Comparison of ENCODE assay signal across 24 cellular contexts in genomic region chr9:35703906-35704672, GRCh38. TPM values are rescaled to one million over a fixed set of nuclear protein-coding genes. Genes with fewer than 3 reads are reported as not detected.
DNase-seq lines count a peak whose midpoint lies in the region; ATAC-seq, FAIRE-seq and TF ChIP-seq lines count a peak whose summit lies in the region.
"Had no signal": no experiment of that assay in that cellular context is flagged by ENCODE, and none has a peak within 500 bp of the region (broad histone marks: within the 10 kb centered on the region; RNA-seq: fewer than 3 reads in every experiment).

No MANE protein-coding gene starts in this region.

- H3K27ac Mint-ChIP-seq in Caco-2 (ENCODE audit: unreplicated experiment) = no peak overlapping the region
- H3K27ac Mint-ChIP-seq in activated CD8-positive, alpha-beta T cell treated with anti-CD3 and anti-CD28 coated beads for 36 hours = no peak overlapping the region
- H3K27ac Mint-ChIP-seq: activated CD4-positive, alpha-beta memory T cell treated with anti-CD3 and anti-CD28 coated beads, Interleukin-2, amount 10 ng/mL, durations not matched to agents 7 days and 5 days; mesothelial cell of epicardium had no signal

- no peak overlapping the region for H3K4me3 ChIP-seq in Caco-2 (ENCODE audit: low read depth, low read length)
- H3K4me3 ChIP-seq in bronchial epithelial cell (ENCODE audit: low read depth, low read length) = no peak overlapping the region
- H3K4me3 ChIP-seq in right cardiac atrium (ENCODE audit: low read length) = no peak overlapping the region
- no peak overlapping the region for H3K4me3 ChIP-seq in gastrocnemius medialis
- H3K4me3 ChIP-seq: adrenal gland, cardiac muscle cell, GM12878, ovary had no signal

- H3K4me1 ChIP-seq in Caco-2 = no peaks in the 10 kb centered on the region
- H3K4me1 ChIP-seq in right cardiac atrium (ENCODE audit: control insufficient read depth, insufficient read depth, low read length) = no peaks in the 10 kb centered on the region
- H3K4me1 ChIP-seq in gastrocnemius medialis = no peaks in the 10 kb centered on the region

- 88% methylated on average over 26 of the region's 26 CpGs for WGBS in right cardiac atrium

- peaks cover 53% of the 10 kb centered on the region for H3K36me3 Mint-ChIP-seq in Caco-2 (ENCODE audit: insufficient read depth, unreplicated experiment)
- peaks cover 43% of the 10 kb centered on the region for H3K36me3 Mint-ChIP-seq in activated CD8-positive, alpha-beta T cell treated with anti-CD3 and anti-CD28 coated beads for 36 hours (ENCODE audit: low read depth)

- in situ Hi-C loops in gastrocnemius medialis (cut with MboI; ENCODE audit: low sequenced_read_pairs in 4 of 4) = no loop called here

- H3K27me3 ChIP-seq in Caco-2 (replicated peaks; ENCODE audit: control insufficient read depth, insufficient read depth, low read length) (no peaks in the 10 kb centered on the region), bronchial epithelial cell (ENCODE audit: control insufficient read depth, insufficient read depth, low read length) (no peaks in the 10 kb centered on the region), right cardiac atrium (ENCODE audit: control insufficient read depth, insufficient read depth) (no peaks in the 10 kb centered on the region), gastrocnemius medialis (no peaks in the 10 kb centered on the region)
- H3K27me3 ChIP-seq: adrenal gland, cardiac muscle cell, ovary had no signal

- H3K27me3 Mint-ChIP-seq in Caco-2 (ENCODE audit: insufficient read depth, unreplicated experiment) = no peaks in the 10 kb centered on the region
- no peaks in the 10 kb centered on the region for H3K27me3 Mint-ChIP-seq in activated CD8-positive, alpha-beta T cell treated with anti-CD3 and anti-CD28 coated beads for 36 hours
- H3K27me3 Mint-ChIP-seq: activated CD4-positive, alpha-beta memory T cell treated with anti-CD3 and anti-CD28 coated beads, Interleukin-2, amount 10 ng/mL, durations not matched to agents 7 days and 5 days; naive thymus-derived CD8-positive, alpha-beta T cell had no signal

- TF ChIP-seq CTCF in Caco-2 (IDR thresholded peaks at IDR 0.05; ENCODE audit: insufficient read depth in 1 of 2, low read depth in 1 of 2, low read length in 1 of 2, severe bottlenecking in 1 of 2, unreplicated experiment in 1 of 2) (no peak), bronchial epithelial cell (IDR thresholded peaks at IDR 0.05; ENCODE audit: insufficient read depth, low read length, severe bottlenecking) (no peak), gastrocnemius medialis (IDR thresholded peaks at IDR 0.05 in 4 of 5, conservative IDR thresholded peaks at IDR 0.05 in 1 of 5) (no peak)
- no peak for TF ChIP-seq CTCF in activated CD8-positive, alpha-beta T cell treated with anti-CD3 and anti-CD28 coated beads for 36 hours (IDR thresholded peaks at IDR 0.05)

- H3K9me3 ChIP-seq in Caco-2 (no peaks in the 10 kb centered on the region), right cardiac atrium (ENCODE audit: control insufficient read depth, low read length) (no peaks in the 10 kb centered on the region), gastrocnemius medialis (no peaks in the 10 kb centered on the region)
- H3K9me3 ChIP-seq: adrenal gland, ovary had no signal

- H3K27ac ChIP-seq in right cardiac atrium (ENCODE audit: low read length) (no peak overlapping the region), gastrocnemius medialis (no peak overlapping the region)
- H3K27ac ChIP-seq: cardiac muscle cell, KMS-11, ovary had no signal

- intact Hi-C loops in Caco-2 (cut with micrococcal nuclease; ENCODE audit: unreplicated experiment) = no loop called here
- intact Hi-C loops in right cardiac atrium (cut with DNase I) = no loop called here
- intact Hi-C loops in activated CD8-positive, alpha-beta T cell treated with anti-CD3 and anti-CD28 coated beads for 36 hours (cut with micrococcal nuclease) = no loop called here
- intact Hi-C loops in gastrocnemius medialis (cut with DNase I; ENCODE audit: low total_unique reads) = no loop called here

- H3K4me3 Mint-ChIP-seq in Caco-2 (ENCODE audit: unreplicated experiment) = no peak overlapping the region
- no peak overlapping the region for H3K4me3 Mint-ChIP-seq in activated CD8-positive, alpha-beta T cell treated with anti-CD3 and anti-CD28 coated beads for 36 hours
- H3K4me3 Mint-ChIP-seq: activated CD4-positive, alpha-beta memory T cell treated with anti-CD3 and anti-CD28 coated beads, Interleukin-2, amount 10 ng/mL, durations not matched to agents 7 days and 5 days; mesothelial cell of epicardium; naive thymus-derived CD8-positive, alpha-beta T cell had no signal

- CTCF ChIA-PET in Caco-2 (lab: Charles Lee) = interaction anchor here (1.5 to 1.7 kb wide), 2 partner anchors 43 to 46 kb away, joined by 3 to 5 read pairs; partner anchors contain the start of genes CCDC107 and RMRP
- CTCF ChIA-PET in activated CD8-positive, alpha-beta T cell treated with anti-CD3 and anti-CD28 coated beads for 36 hours (lab: Charles Lee) = interaction anchor here (1.0 to 15.2 kb wide), 2 partner anchors 8 to 12 kb away, joined by 3 to 121 read pairs; no protein-coding TSS in a partner anchor

- TSS peak; percentile 34 for BruUV-seq in Caco-2 (replicated peaks; lab: Mats Ljungman, UMichigan)

- H3K4me1 Mint-ChIP-seq in Caco-2 (ENCODE audit: low read depth, unreplicated experiment) = no peaks in the 10 kb centered on the region
- no peaks in the 10 kb centered on the region for H3K4me1 Mint-ChIP-seq in activated CD8-positive, alpha-beta T cell treated with anti-CD3 and anti-CD28 coated beads for 36 hours (ENCODE audit: low read depth)
- H3K4me1 Mint-ChIP-seq: activated CD4-positive, alpha-beta memory T cell treated with anti-CD3 and anti-CD28 coated beads, Interleukin-2, amount 10 ng/mL, durations not matched to agents 7 days and 5 days; mesothelial cell of epicardium had no signal

- peak; percentile 50 for FAIRE-seq in bronchial epithelial cell (lab: Jason Lieb, UNC)
- FAIRE-seq: GM12878 had no signal

- H3K36me3 ChIP-seq in Caco-2 (ENCODE audit: control insufficient read depth, insufficient read depth, low read length) = peaks cover 8% of the 10 kb centered on the region
- peaks cover 66% of the 10 kb centered on the region for H3K36me3 ChIP-seq in bronchial epithelial cell (ENCODE audit: control insufficient read depth, insufficient read depth, low read length)
- peaks cover 17 to 100% of the 10 kb centered on the region in 2 donors for H3K36me3 ChIP-seq in gastrocnemius medialis
- H3K36me3 ChIP-seq: ovary had no signal

- POLR2A ChIA-PET in Caco-2 (lab: Charles Lee) = no interaction called here
- POLR2A ChIA-PET in activated CD8-positive, alpha-beta T cell treated with anti-CD3 and anti-CD28 coated beads for 36 hours (lab: Charles Lee) = interaction anchor here (0.8 kb wide), 1 partner anchor 9 kb away, joined by 6 read pairs; no protein-coding TSS in a partner anchor

- DNase-seq in Caco-2 (no peak), bronchial epithelial cell (ENCODE audit: low read depth) (no peak), right cardiac atrium (peak in 2 of 3 donors; percentile 72 to 84), gastrocnemius medialis (no peak)
- no peak for DNase-seq in activated naive CD4-positive, alpha-beta T cell (lab: John Stamatoyannopoulos, UW)
- no peak for DNase-seq in activated CD8-positive, alpha-beta T cell treated with anti-CD3 and anti-CD28 coated beads for 36 hours
- DNase-seq: activated CD4-positive, alpha-beta memory T cell treated with anti-CD3 and anti-CD28 coated beads, Interleukin-2, amount 10 ng/mL, durations not matched to agents 7 days and 5 days; activated CD4-positive, CD25-positive, alpha-beta regulatory T cell; activated gamma-delta T cell treated with Interleukin-2 at 50 U/mL for 16 hours; activated T-cell treated with anti-CD3 and anti-CD28 coated beads for 4 hours; adrenal gland; dermis blood vessel endothelial cell; DMS79 treated with DMSO at 0.1 percent for 48 hours; MV-4-11; naive thymus-derived CD8-positive, alpha-beta T cell; NCI-H1694 treated with DMSO at 0.1 percent for 48 hours; NCI-H2227 treated with DMSO at 0.1 percent for 48 hours; NCI-H774 had no signal

- no peak for TF ChIP-seq POLR2A in gastrocnemius medialis (IDR thresholded peaks at IDR 0.05)

- no peaks in the 10 kb centered on the region for H3K9me3 Mint-ChIP-seq in Caco-2 (ENCODE audit: unreplicated experiment)
- no peaks in the 10 kb centered on the region for H3K9me3 Mint-ChIP-seq in activated CD8-positive, alpha-beta T cell treated with anti-CD3 and anti-CD28 coated beads for 36 hours
- H3K9me3 Mint-ChIP-seq: activated CD4-positive, alpha-beta memory T cell treated with anti-CD3 and anti-CD28 coated beads, Interleukin-2, amount 10 ng/mL, durations not matched to agents 7 days and 5 days; mesothelial cell of epicardium; naive thymus-derived CD8-positive, alpha-beta T cell had no signal

- ATAC-seq in right cardiac atrium (peak; percentile 13 to 37), gastrocnemius medialis (no peak)
- no peak for ATAC-seq in activated CD8-positive, alpha-beta T cell treated with anti-CD3 and anti-CD28 coated beads for 36 hours
- ATAC-seq: GM12878; naive thymus-derived CD8-positive, alpha-beta T cell had no signal

RNA-seq across cellular contexts. Expression of gene TPM2, which starts 14.4 kb away (rescaled TPM):
- total RNA-seq in Caco-2 (2022) (21.8 and 26.5 TPM in 2 replicates), bronchial epithelial cell (46.1 and 57.7 TPM in 2 replicates), right cardiac atrium (100 to 1,000 TPM; 573 to 840 (median 738) TPM), gastrocnemius medialis (1,000 to 10,000 TPM; 6,121 to 7,913 (median 7,020) TPM)
- 2,123 TPM for polyA plus RNA-seq in right cardiac atrium
- 1 to 10 TPM; 4.8 to 5.3 TPM for total RNA-seq in activated CD8-positive, alpha-beta T cell treated with anti-CD3 and anti-CD28 coated beads for 36 hours

RNA-seq across cellular contexts. Expression of gene TLN1, which starts 27.9 kb away (rescaled TPM):
- 147 and 165 TPM in 2 replicates for total RNA-seq in Caco-2 (2022)
- 71.0 and 79.0 TPM in 2 replicates for total RNA-seq in bronchial epithelial cell
- total RNA-seq in right cardiac atrium = 100 to 1,000 TPM; 263 to 375 (median 298) TPM
- polyA plus RNA-seq in right cardiac atrium = 171 TPM
- 100 to 1,000 TPM; 212 to 219 TPM for total RNA-seq in activated CD8-positive, alpha-beta T cell treated with anti-CD3 and anti-CD28 coated beads for 36 hours
- total RNA-seq in gastrocnemius medialis = 100 to 1,000 TPM; 106 to 256 (median 186) TPM

RNA-seq across cellular contexts. Expression of gene CREB3, which starts 28.4 kb away (rescaled TPM):
- 50.4 and 54.1 TPM in 2 replicates for total RNA-seq in Caco-2 (2022)
- total RNA-seq in bronchial epithelial cell = 45.4 and 57.9 TPM in 2 replicates
- total RNA-seq in right cardiac atrium = 10 to 100 TPM; 24.5 to 35.4 (median 25.7) TPM
- polyA plus RNA-seq in right cardiac atrium = 29.6 TPM
- total RNA-seq in activated CD8-positive, alpha-beta T cell treated with anti-CD3 and anti-CD28 coated beads for 36 hours = 10 to 100 TPM; 22.3 to 22.4 TPM
- total RNA-seq in gastrocnemius medialis = 10 to 100 TPM; 17.8 to 39.6 (median 26.2) TPM

RNA-seq across cellular contexts. Expression of gene CA9, which starts 30.4 kb away (rescaled TPM):
- not detected in 2 replicates for total RNA-seq in Caco-2 (2022)
- 3.2 and 28.5 TPM in 2 replicates for total RNA-seq in bronchial epithelial cell
- total RNA-seq in right cardiac atrium = 1 to 10 TPM in 3 of 4 donors, not detected in 1; 1.0 to 1.2 (median 1.1) TPM
- 1.4 TPM for polyA plus RNA-seq in right cardiac atrium
- 1 to 10 TPM; 4.5 to 4.9 TPM for total RNA-seq in activated CD8-positive, alpha-beta T cell treated with anti-CD3 and anti-CD28 coated beads for 36 hours
- not detected for total RNA-seq in gastrocnemius medialis
- total RNA-seq: dermis blood vessel endothelial cell; naive thymus-derived CD8-positive, alpha-beta T cell; ureter had no signal
- polyA plus RNA-seq: naive thymus-derived CD8-positive, alpha-beta T cell had no signal

RNA-seq across cellular contexts. Expression of gene ARHGEF39, which starts 39.1 kb away (rescaled TPM):
- total RNA-seq in Caco-2 (2022) (31.4 and 32.8 TPM in 2 replicates), bronchial epithelial cell (0.13 and 0.79 TPM in 2 replicates), right cardiac atrium (under 1 TPM in 3 of 4 donors, not detected in 1; 0.29 to 0.50 (median 0.34) TPM), gastrocnemius medialis (under 1 TPM in 2 of 4 donors, not detected in 2; 0.07 to 0.10 TPM)
- polyA plus RNA-seq in right cardiac atrium = 0.52 TPM
- 10 to 100 TPM; 16.0 to 19.9 TPM for total RNA-seq in activated CD8-positive, alpha-beta T cell treated with anti-CD3 and anti-CD28 coated beads for 36 hours

Comparison
In these comparisons a context has a peak if more than half of its experiments do, and no peak if none do; other contexts are left out.
1. DNase-seq: peak in right cardiac atrium (2 of 3); none in Caco-2 (0 of 2), bronchial epithelial cell (single experiment), activated naive CD4-positive, alpha-beta T cell (0 of 4), activated CD8-positive, alpha-beta T cell treated with anti-CD3 and anti-CD28 coated beads for 36 hours (single experiment) and gastrocnemius medialis (0 of 2).
2. ATAC-seq: peak in right cardiac atrium (2 of 2); none in activated CD8-positive, alpha-beta T cell treated with anti-CD3 and anti-CD28 coated beads for 36 hours (single experiment) and gastrocnemius medialis (0 of 2).